9 cellular contexts compared by ENCODE assay signal in genomic region chr17:8941520-8941919, GRCh38. TPM values are rescaled to one million over a fixed set of nuclear protein-coding genes. Genes with fewer than 3 reads are reported as not detected.
DNase-seq lines count a peak whose midpoint lies in the region; ATAC-seq and TF ChIP-seq lines count a peak whose summit lies in the region.
"Had no signal": no experiment of that assay in that cellular context is flagged by ENCODE, and none has a peak within 500 bp of the region (broad histone marks: within the 10 kb centered on the region; RNA-seq: fewer than 3 reads in every experiment).

No MANE protein-coding gene starts in this region.

- CTCF ChIA-PET in activated CD8-positive, alpha-beta T cell treated with anti-CD3 and anti-CD28 coated beads, Interleukin-2, amount 10 ng/mL, durations not matched to agents 7 days and 5 days (lab: Charles Lee) = interaction anchor here (1.2 to 2.6 kb wide), 4 partner anchors 10 to 47 kb away, joined by 4 to 8 read pairs (median 6); no protein-coding TSS in a partner anchor

- intact Hi-C loops in lower lobe of right lung (cut with DNase I) = no loop called here

- ATAC-seq in CD4-positive, CD25-positive, alpha-beta regulatory T cell (ENCODE audit: low read depth in 2 of 2) = peak; percentile 78 to 83
- ATAC-seq in HG02852 (IDR thresholded peaks at IDR 0.05; ENCODE audit: unreplicated experiment) (peak; percentile 41), lower lobe of right lung (peak; percentile 71 to 77), GM21423 (IDR thresholded peaks at IDR 0.05; ENCODE audit: unreplicated experiment) (no peak), left lobe of liver (no peak)
- peak; percentile 79 for ATAC-seq in activated CD8-positive, alpha-beta T cell treated with anti-CD3 and anti-CD28 coated beads, Interleukin-2, amount 10 ng/mL, durations not matched to agents 7 days and 5 days

- H3K27ac Mint-ChIP-seq in CD4-positive, CD25-positive, alpha-beta regulatory T cell = peak overlapping the region; percentile 97 to 99 (median 97)
- peak overlapping the region; percentile 89 for H3K27ac Mint-ChIP-seq in activated CD8-positive, alpha-beta T cell treated with anti-CD3 and anti-CD28 coated beads, Interleukin-2, amount 10 ng/mL, durations not matched to agents 7 days and 5 days

- POLR2A ChIA-PET in activated CD8-positive, alpha-beta T cell treated with anti-CD3 and anti-CD28 coated beads, Interleukin-2, amount 10 ng/mL, durations not matched to agents 7 days and 5 days (lab: Charles Lee) = interaction anchor here (0.6 to 3.0 kb wide), 6 partner anchors 8 to 768 kb away, joined by 3 to 29 read pairs (median 14); partner anchors contain the start of gene PIK3R5

- peaks cover 23 to 94% (median 72%) of the 10 kb centered on the region in 4 donors for H3K4me1 Mint-ChIP-seq in CD4-positive, CD25-positive, alpha-beta regulatory T cell
- H3K4me1 Mint-ChIP-seq in activated CD8-positive, alpha-beta T cell treated with anti-CD3 and anti-CD28 coated beads, Interleukin-2, amount 10 ng/mL, durations not matched to agents 7 days and 5 days (ENCODE audit: low read depth) = peaks cover 90% of the 10 kb centered on the region

- H3K9me3 ChIP-seq in CD4-positive, CD25-positive, alpha-beta regulatory T cell (ENCODE audit: control insufficient read depth in 2 of 2, low read length in 2 of 2) = peaks cover 0 to 2% of the 10 kb centered on the region in 2 experiments
- no peaks in the 10 kb centered on the region for H3K9me3 ChIP-seq in lower lobe of right lung

- H3K36me3 ChIP-seq in CD4-positive, CD25-positive, alpha-beta regulatory T cell (ENCODE audit: control insufficient read depth, insufficient read depth, low read length) = peaks cover 34% of the 10 kb centered on the region
- no peaks in the 10 kb centered on the region for H3K36me3 ChIP-seq in lower lobe of right lung
- H3K36me3 ChIP-seq: MG63 had no signal

- no peaks in the 10 kb centered on the region for H3K27me3 Mint-ChIP-seq in CD4-positive, CD25-positive, alpha-beta regulatory T cell
- no peaks in the 10 kb centered on the region for H3K27me3 Mint-ChIP-seq in activated CD8-positive, alpha-beta T cell treated with anti-CD3 and anti-CD28 coated beads, Interleukin-2, amount 10 ng/mL, durations not matched to agents 7 days and 5 days (ENCODE audit: low read depth)

- H3K27me3 ChIP-seq in CD4-positive, CD25-positive, alpha-beta regulatory T cell (ENCODE audit: control insufficient read depth, insufficient read depth, low read length) = no peaks in the 10 kb centered on the region
- no peaks in the 10 kb centered on the region for H3K27me3 ChIP-seq in lower lobe of right lung (ENCODE audit: low read depth)

- H3K27ac ChIP-seq in CD4-positive, CD25-positive, alpha-beta regulatory T cell (ENCODE audit: insufficient read depth, low read length, poor library complexity, severe bottlenecking) = peak overlapping the region; percentile 89
- H3K27ac ChIP-seq in lower lobe of right lung = peak overlapping the region; percentile 36

- peaks cover 0 to 5% (median 1%) of the 10 kb centered on the region in 7 donors for H3K9me3 Mint-ChIP-seq in CD4-positive, CD25-positive, alpha-beta regulatory T cell
- peaks cover 11% of the 10 kb centered on the region for H3K9me3 Mint-ChIP-seq in activated CD8-positive, alpha-beta T cell treated with anti-CD3 and anti-CD28 coated beads, Interleukin-2, amount 10 ng/mL, durations not matched to agents 7 days and 5 days (ENCODE audit: insufficient read depth)

- no peak for TF ChIP-seq CTCF in lower lobe of right lung (IDR thresholded peaks at IDR 0.05)

- H3K36me3 Mint-ChIP-seq in CD4-positive, CD25-positive, alpha-beta regulatory T cell = peaks cover 45% of the 10 kb centered on the region
- H3K36me3 Mint-ChIP-seq in activated CD8-positive, alpha-beta T cell treated with anti-CD3 and anti-CD28 coated beads, Interleukin-2, amount 10 ng/mL, durations not matched to agents 7 days and 5 days (ENCODE audit: low read depth) = peaks cover 68% of the 10 kb centered on the region

- DNase-seq in CD4-positive, CD25-positive, alpha-beta regulatory T cell = peak; percentile 31 to 94 (median 68)
- peak; percentile 83 for DNase-seq in activated CD8-positive, alpha-beta T cell treated with anti-CD3 and anti-CD28 coated beads, Interleukin-2, amount 10 ng/mL, durations not matched to agents 7 days and 5 days
- DNase-seq in lower lobe of right lung (peak; percentile 65), NCI-H226 (no peak), iPS-NIHi7 (ENCODE audit: extremely low spot score) (no peak), left lobe of liver (ENCODE audit: low spot score) (no peak)
- DNase-seq: MG63 had no signal

- H3K4me1 ChIP-seq in CD4-positive, CD25-positive, alpha-beta regulatory T cell (ENCODE audit: control insufficient read depth, insufficient read depth, low read length, poor library complexity, severe bottlenecking) = peaks cover 72% of the 10 kb centered on the region
- peaks cover 21% of the 10 kb centered on the region for H3K4me1 ChIP-seq in lower lobe of right lung

- H3K4me3 ChIP-seq in CD4-positive, CD25-positive, alpha-beta regulatory T cell (ENCODE audit: low read depth, low read length) = peak overlapping the region; percentile 57
- H3K4me3 ChIP-seq in lower lobe of right lung = no peak overlapping the region
- H3K4me3 ChIP-seq: MG63 had no signal

- H3K4me3 Mint-ChIP-seq in CD4-positive, CD25-positive, alpha-beta regulatory T cell = peak overlapping the region; percentile 76 to 89 (median 88)
- H3K4me3 Mint-ChIP-seq in activated CD8-positive, alpha-beta T cell treated with anti-CD3 and anti-CD28 coated beads, Interleukin-2, amount 10 ng/mL, durations not matched to agents 7 days and 5 days = peak overlapping the region; percentile 63

RNA-seq across cellular contexts. Expression of gene PIK3R5, which starts 24.0 kb away (rescaled TPM):
- 275 TPM for total RNA-seq in CD4-positive, CD25-positive, alpha-beta regulatory T cell
- 10 to 100 TPM; 34.8 to 40.1 (median 36.9) TPM for polyA plus RNA-seq in CD4-positive, CD25-positive, alpha-beta regulatory T cell
- total RNA-seq in activated CD8-positive, alpha-beta T cell treated with anti-CD3 and anti-CD28 coated beads, Interleukin-2, amount 10 ng/mL, durations not matched to agents 7 days and 5 days = 10 to 100 TPM; 73.9 to 77.9 TPM
- 44.0 TPM for total RNA-seq in lower lobe of right lung
- 3.3 TPM for total RNA-seq in left lobe of liver

Comparison
In these comparisons a context has a peak if more than half of its experiments do, and no peak if none do; other contexts are left out.
1. ATAC-seq: peak in CD4-positive, CD25-positive, alpha-beta regulatory T cell (2 of 2), HG02852 (single experiment), activated CD8-positive, alpha-beta T cell treated with anti-CD3 and anti-CD28 coated beads, Interleukin-2, amount 10 ng/mL, durations not matched to agents 7 days and 5 days (single experiment) and lower lobe of right lung (2 of 2); none in GM21423 (single experiment) and left lobe of liver (single experiment).
2. DNase-seq: peak in CD4-positive, CD25-positive, alpha-beta regulatory T cell (3 of 3), activated CD8-positive, alpha-beta T cell treated with anti-CD3 and anti-CD28 coated beads, Interleukin-2, amount 10 ng/mL, durations not matched to agents 7 days and 5 days (single experiment) and lower lobe of right lung (single experiment); none in NCI-H226 (single experiment), iPS-NIHi7 (single experiment) and left lobe of liver (single experiment).
3. RNA of gene PIK3R5, which starts 24.0 kb away (total RNA-seq): 275 TPM in CD4-positive, CD25-positive, alpha-beta regulatory T cell (single experiment), 73.9 to 77.9 TPM in activated CD8-positive, alpha-beta T cell treated with anti-CD3 and anti-CD28 coated beads, Interleukin-2, amount 10 ng/mL, durations not matched to agents 7 days and 5 days and 44.0 TPM in lower lobe of right lung (single experiment); 3.3 TPM in left lobe of liver (single experiment); every median in the first group is over 10 times any median in the second.